Comparison of ENCODE assay signal across 13 cellular contexts in genomic region chr7:22665816-22666375, GRCh38.
DNase-seq lines count a peak whose midpoint lies in the region; ATAC-seq, FAIRE-seq and TF ChIP-seq lines count a peak whose summit lies in the region.
"Had no signal": no experiment of that assay in that cellular context is flagged by ENCODE, and none has a peak within 500 bp of the region (broad histone marks: within the 10 kb centered on the region; RNA-seq: fewer than 3 reads in every experiment).

No MANE protein-coding gene starts in this region.

- peak; percentile 34 for FAIRE-seq in keratinocyte (lab: Jason Lieb, UNC)

- H3K36me3 Mint-ChIP-seq in Caco-2 (ENCODE audit: insufficient read depth, unreplicated experiment) (peaks cover 16% of the 10 kb centered on the region), GM23338 (ENCODE audit: low read depth) (no peaks in the 10 kb centered on the region), activated B cell treated with CpG ODN at 0.5 μM for 24 hours (ENCODE audit: low read depth) (peaks cover 28% of the 10 kb centered on the region), chondrocyte (ENCODE audit: low read depth) (no peaks in the 10 kb centered on the region)
- H3K36me3 Mint-ChIP-seq: CD8-positive, alpha-beta memory T cell had no signal

- ATAC-seq in GM23338 (no peak), activated B cell treated with CpG ODN at 0.5 μM for 24 hours (ENCODE audit: low read depth) (no peak)

- H3K9me3 Mint-ChIP-seq in Caco-2 (ENCODE audit: unreplicated experiment) (no peaks in the 10 kb centered on the region), GM23338 (no peaks in the 10 kb centered on the region; the same call in 2 of the 3 replicates), activated B cell treated with CpG ODN at 0.5 μM for 24 hours (no peaks in the 10 kb centered on the region), chondrocyte (ENCODE audit: low read depth) (peaks cover 3% of the 10 kb centered on the region)
- H3K9me3 Mint-ChIP-seq: CD8-positive, alpha-beta memory T cell had no signal

- POLR2A ChIA-PET in Caco-2 (lab: Charles Lee): no interaction called here
- POLR2A ChIA-PET in activated B cell treated with CpG ODN at 0.5 μM for 24 hours (lab: Charles Lee): no interaction called here

- H3K9me1 ChIP-seq in keratinocyte (ENCODE audit: control insufficient read depth, extremely low read depth, insufficient read depth, low read length): no peaks in the 10 kb centered on the region

- H3K4me2 ChIP-seq in GM23338 (no peak overlapping the region), keratinocyte (ENCODE audit: control insufficient read depth, extremely low read depth, insufficient read depth, low read depth, low read length) (no peak overlapping the region)

- intact Hi-C loops in Caco-2 (cut with micrococcal nuclease; ENCODE audit: unreplicated experiment) (no loop called here), activated B cell treated with CpG ODN at 0.5 μM for 24 hours (cut with micrococcal nuclease) (loop anchor here (10.0 kb wide), 1 partner anchor 189 kb away; no protein-coding TSS in a partner anchor)

- CTCF ChIA-PET in Caco-2 (lab: Charles Lee): no interaction called here
- CTCF ChIA-PET in activated B cell treated with CpG ODN at 0.5 μM for 24 hours (lab: Charles Lee): no interaction called here

- H3F3A ChIP-seq in GM23338 (replicated peaks; ENCODE audit: low read depth): no peaks in the 10 kb centered on the region

- H3K79me2 ChIP-seq in GM23338 (replicated peaks; ENCODE audit: insufficient read depth) (no peaks in the 10 kb centered on the region), keratinocyte (ENCODE audit: control insufficient read depth, insufficient read depth, low read length) (no peaks in the 10 kb centered on the region)

- dilution Hi-C loops in keratinocyte (cut with MboI; ENCODE audit: extremely low pct_ligation_motif_present, low sequenced_read_pairs): no loop called here

- no peak for DNase-seq in Caco-2
- DNase-seq in GM23338 (ENCODE audit: low spot score): no peak
- no peak for DNase-seq in activated B cell treated with CpG ODN at 0.5 μM for 24 hours
- DNase-seq in keratinocyte (ENCODE audit: low read depth, low spot score): no peak
- DNase-seq in DMS153 treated with DMSO at 0.1 percent for 48 hours (lab: John Stamatoyannopoulos, UW; ENCODE audit: unreplicated experiment): no peak
- DNase-seq in putamen (ENCODE audit: low spot score): no peak
- DNase-seq in NCI-H2029 treated with DMSO at 0.1 percent for 48 hours (lab: John Stamatoyannopoulos, UW): no peak
- no peak for DNase-seq in chondrocyte (ENCODE audit: low spot score)
- DNase-seq: CD8-positive, alpha-beta memory T cell; NCI-H1048 had no signal

- H3K27ac ChIP-seq in GM23338 (ENCODE audit: low read depth) (no peak overlapping the region), keratinocyte (ENCODE audit: control insufficient read depth, insufficient read depth, low read length) (no peak overlapping the region)
- H3K27ac ChIP-seq: ascending aorta, neutrophil, skin epidermis had no signal

- H3K9ac ChIP-seq in keratinocyte (ENCODE audit: control insufficient read depth, extremely low read depth, insufficient read depth, low read length): no peak overlapping the region

- H3K27me3 ChIP-seq in Caco-2 (replicated peaks; ENCODE audit: control insufficient read depth, insufficient read depth, low read length): no peaks in the 10 kb centered on the region
- H3K27me3 ChIP-seq in GM23338 (ENCODE audit: insufficient read depth): no peaks in the 10 kb centered on the region
- H3K27me3 ChIP-seq in keratinocyte (ENCODE audit: control insufficient read depth, extremely low read depth, insufficient read depth, low read length): no peaks in the 10 kb centered on the region
- H3K27me3 ChIP-seq: ascending aorta, neutrophil had no signal

- H3K4me1 ChIP-seq in Caco-2: peaks cover 26% of the 10 kb centered on the region
- peaks cover 32% of the 10 kb centered on the region for H3K4me1 ChIP-seq in GM23338 (ENCODE audit: insufficient read depth)
- H3K4me1 ChIP-seq in keratinocyte (ENCODE audit: control insufficient read depth, extremely low read depth, insufficient read depth, low read length): peaks cover 32% of the 10 kb centered on the region
- H3K4me1 ChIP-seq: ascending aorta had no signal

- peak overlapping the region; percentile 48; the same call in 1 of the 2 replicates for H2AFZ ChIP-seq in GM23338
- H2AFZ ChIP-seq in keratinocyte (ENCODE audit: control insufficient read depth, low read length): no peak overlapping the region

- H3K9me3 ChIP-seq in Caco-2 (no peaks in the 10 kb centered on the region), keratinocyte (ENCODE audit: control insufficient read depth, low read depth, low read length) (no peaks in the 10 kb centered on the region)
- H3K9me3 ChIP-seq: ascending aorta, neutrophil had no signal

- H3K4me1 Mint-ChIP-seq in Caco-2 (ENCODE audit: low read depth, unreplicated experiment) (peaks cover 16% of the 10 kb centered on the region), GM23338 (peaks cover 39% of the 10 kb centered on the region), activated B cell treated with CpG ODN at 0.5 μM for 24 hours (peaks cover 87% of the 10 kb centered on the region), chondrocyte (ENCODE audit: low read depth) (peaks cover 66% of the 10 kb centered on the region)
- H3K4me1 Mint-ChIP-seq: CD8-positive, alpha-beta memory T cell had no signal

- H3K27me3 Mint-ChIP-seq in Caco-2 (ENCODE audit: insufficient read depth, unreplicated experiment) (no peaks in the 10 kb centered on the region), GM23338 (ENCODE audit: insufficient read depth, low read depth, poor library complexity) (peaks cover 8% of the 10 kb centered on the region), activated B cell treated with CpG ODN at 0.5 μM for 24 hours (no peaks in the 10 kb centered on the region), chondrocyte (ENCODE audit: low read depth) (no peaks in the 10 kb centered on the region)

- H4K20me1 ChIP-seq in GM23338 (replicated peaks; ENCODE audit: insufficient read depth) (no peaks in the 10 kb centered on the region), keratinocyte (ENCODE audit: control insufficient read depth, extremely low read depth, insufficient read depth, low read length) (no peaks in the 10 kb centered on the region)

- peak overlapping the region; percentile 29 for H3K27ac Mint-ChIP-seq in Caco-2 (ENCODE audit: unreplicated experiment)
- no peak overlapping the region for H3K27ac Mint-ChIP-seq in GM23338
- peak overlapping the region; percentile 68 for H3K27ac Mint-ChIP-seq in activated B cell treated with CpG ODN at 0.5 μM for 24 hours
- no peak overlapping the region for H3K27ac Mint-ChIP-seq in chondrocyte (ENCODE audit: unreplicated experiment)
- H3K27ac Mint-ChIP-seq: CD8-positive, alpha-beta memory T cell had no signal

- H3K4me3 Mint-ChIP-seq in Caco-2 (ENCODE audit: unreplicated experiment) (no peak overlapping the region), GM23338 (no peak overlapping the region), activated B cell treated with CpG ODN at 0.5 μM for 24 hours (no peak overlapping the region), chondrocyte (ENCODE audit: unreplicated experiment) (no peak overlapping the region)
- H3K4me3 Mint-ChIP-seq: CD8-positive, alpha-beta memory T cell had no signal

- no peaks in the 10 kb centered on the region; the same call in 1 of the 2 replicates for H3K36me3 ChIP-seq in Caco-2 (ENCODE audit: control insufficient read depth, insufficient read depth, low read length)
- H3K36me3 ChIP-seq in GM23338 (ENCODE audit: insufficient read depth): no peaks in the 10 kb centered on the region
- no peaks in the 10 kb centered on the region for H3K36me3 ChIP-seq in keratinocyte (ENCODE audit: control insufficient read depth in 2 of 2, extremely low read depth in 1 of 2, insufficient read depth in 2 of 2, low read length in 2 of 2)
- H3K36me3 ChIP-seq: ascending aorta, neutrophil had no signal

- H3K4me3 ChIP-seq in Caco-2 (ENCODE audit: low read depth, low read length): no peak overlapping the region
- no peak overlapping the region for H3K4me3 ChIP-seq in GM23338
- no peak overlapping the region for H3K4me3 ChIP-seq in keratinocyte (ENCODE audit: control insufficient read depth in 2 of 3, extremely low read depth in 1 of 3, insufficient read depth in 2 of 3, low read depth in 1 of 3, low read length in 3 of 3)
- H3K4me3 ChIP-seq: ascending aorta, skin epidermis had no signal

- BruUV-seq in Caco-2 (replicated peaks; lab: Mats Ljungman, UMichigan): no TSS peak

- 0 out of 2 replicates have a peak, but pooled peaks cover 8% of the 10 kb centered on the region for H3K9me2 ChIP-seq in GM23338 (ENCODE audit: insufficient read depth)

- TF ChIP-seq CTCF in Caco-2 (IDR thresholded peaks at IDR 0.05; ENCODE audit: insufficient read depth in 1 of 2, low read depth in 1 of 2, low read length in 1 of 2, severe bottlenecking in 1 of 2, unreplicated experiment in 1 of 2): no peak
- TF ChIP-seq CTCF in GM23338 (conservative IDR thresholded peaks at IDR 0.05; ENCODE audit: low read depth in 2 of 2): no peak
- TF ChIP-seq CTCF in activated B cell treated with CpG ODN at 0.5 μM for 24 hours (IDR thresholded peaks at IDR 0.05): no peak
- TF ChIP-seq CTCF in keratinocyte (optimal IDR thresholded peaks at IDR 0.05 in 1 of 3, IDR thresholded peaks at IDR 0.05 in 1 of 3, conservative IDR thresholded peaks at IDR 0.05 in 1 of 3; ENCODE audit: extremely low read depth in 1 of 3, insufficient read depth in 2 of 3, low read length in 3 of 3): no peak
- no peak for TF ChIP-seq CTCF in chondrocyte (IDR thresholded peaks at IDR 0.05)

TF ChIP-seq in GM23338, 12 proteins besides CTCF, POLR2A, EP300 and RAD21 (continues in another document):
- TF ChIP-seq POLR2AphosphoS5 (IDR thresholded peaks at IDR 0.05; ENCODE audit: low read depth) (no peak), ETS1 (IDR thresholded peaks at IDR 0.05) (no peak), ZNF331 (CRISPR knock-in tag; IDR thresholded peaks at IDR 0.05; ENCODE audit: low read depth) (no peak), CREB1 (CRISPR knock-in tag; IDR thresholded peaks at IDR 0.05; ENCODE audit: low read depth) (no peak), ZNF114 (CRISPR knock-in tag; IDR thresholded peaks at IDR 0.05) (no peak), STAT1 (IDR thresholded peaks at IDR 0.05; ENCODE audit: unreplicated experiment) (no peak), EZH2 (IDR thresholded peaks at IDR 0.05; ENCODE audit: low read depth, unreplicated experiment) (no peak)

Comparison
In these comparisons a context has a peak if more than half of its experiments do, and no peak if none do; other contexts are left out.
1. H3K27ac Mint-ChIP-seq: peak in Caco-2 (single experiment) and activated B cell treated with CpG ODN at 0.5 μM for 24 hours (single experiment); none in GM23338 (single experiment) and chondrocyte (single experiment).